Comparison of ENCODE assay signal across 8 cellular contexts in the genomic region with DNA sequence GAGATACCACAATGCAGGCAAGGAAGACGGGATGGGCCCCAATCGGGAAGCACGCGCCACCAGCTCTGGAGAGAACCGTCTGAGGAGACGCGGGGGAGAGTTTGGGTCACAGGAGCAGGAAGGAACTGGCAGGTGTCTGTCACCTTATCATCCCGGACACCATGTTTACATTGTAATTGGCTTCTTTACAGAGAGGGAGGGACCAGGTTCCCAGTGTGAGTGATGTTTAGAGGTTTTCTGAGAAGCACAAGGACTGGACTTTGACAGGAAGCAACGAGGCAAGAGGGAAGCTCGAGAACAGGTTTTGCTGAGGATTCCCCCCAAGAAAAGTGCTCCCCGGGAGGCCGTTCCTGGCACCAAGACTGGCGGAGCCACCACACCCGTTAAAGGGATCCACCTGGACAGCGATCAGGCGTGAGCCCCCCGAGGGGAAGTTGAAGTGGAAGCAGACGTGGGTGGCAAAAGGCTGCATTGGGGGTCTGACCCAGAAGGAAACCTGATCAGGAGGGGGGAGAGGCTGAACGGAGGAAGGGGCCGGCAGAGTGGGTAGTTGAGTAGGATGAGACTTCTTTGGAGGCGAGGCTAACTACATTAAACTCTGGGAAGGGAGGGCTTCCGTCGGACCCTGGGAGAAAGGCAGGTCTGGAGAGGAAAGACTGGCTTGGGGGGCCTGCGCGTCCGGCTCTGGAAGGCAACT. TPM values are rescaled to one million over a fixed set of nuclear protein-coding genes. Genes with fewer than 3 reads are reported as not detected.
DNase-seq lines count a peak whose midpoint lies in the region; ATAC-seq and TF ChIP-seq lines count a peak whose summit lies in the region.

No MANE protein-coding gene starts in this region.

- peaks cover 47% of the 10 kb centered on the region for H3K4me1 ChIP-seq in vagina

- peak overlapping the region; percentile 84 to 88 for H3K4me3 ChIP-seq in vagina

- no peaks in the 10 kb centered on the region for H3K36me3 ChIP-seq in vagina

- ATAC-seq in HG03097 (IDR thresholded peaks at IDR 0.05; ENCODE audit: low FRiP score, unreplicated experiment) = peak; percentile 24

- H3K27ac Mint-ChIP-seq in nephron = peak overlapping the region; percentile 67 to 88 (median 81)

- intact Hi-C loops in vagina (cut with DNase I) = no loop called here

- no peaks in the 10 kb centered on the region for H3K36me3 Mint-ChIP-seq in nephron (ENCODE audit: low read depth)

- no peaks in the 10 kb centered on the region for H3K9me3 ChIP-seq in vagina

- peak; percentile 41 for DNase-seq in activated naive CD4-positive, alpha-beta T cell treated with Interleukin-2 at 50 U/mL for 16 hours
- no peak for DNase-seq in activated naive CD4-positive, alpha-beta T cell (lab: John Stamatoyannopoulos, UW)
- DNase-seq in NOMO-1 treated with DMSO at 0.1 percent for 48 hours (lab: John Stamatoyannopoulos, UW; ENCODE audit: unreplicated experiment) (peak; percentile 35), activated T-helper 1 cell treated with Interleukin-2 at 50 U/mL for 16 hours (ENCODE audit: low read depth) (peak; percentile 20), fibroblast of the conjunctiva (ENCODE audit: low read depth) (peak; percentile 8), vagina (ENCODE audit: extremely low spot score in 2 of 2) (peak in 1 of 2 donors; percentile 86)

- peak overlapping the region; percentile 90 for H3K27ac ChIP-seq in vagina

- no peaks in the 10 kb centered on the region for H3K27me3 Mint-ChIP-seq in nephron (ENCODE audit: low read depth)

- H3K9me3 Mint-ChIP-seq in nephron = no peaks in the 10 kb centered on the region

- peak overlapping the region; percentile 90 to 91 (median 91) for H3K4me3 Mint-ChIP-seq in nephron

- no peak for TF ChIP-seq CTCF in nephron (IDR thresholded peaks at IDR 0.05; ENCODE audit: unreplicated experiment in 3 of 3)
- TF ChIP-seq CTCF in vagina (IDR thresholded peaks at IDR 0.05) = no peak

- no peaks in the 10 kb centered on the region for H3K27me3 ChIP-seq in vagina

- peaks cover 35% of the 10 kb centered on the region for H3K4me1 Mint-ChIP-seq in nephron

- no peak for TF ChIP-seq POLR2A in vagina (IDR thresholded peaks at IDR 0.05)

RNA-seq across cellular contexts. Expression of a gene that starts 0.9 kb away (rescaled TPM):
- 70.5 TPM for total RNA-seq in vagina

Comparison
In these comparisons a context has a peak if more than half of its experiments do, and no peak if none do; other contexts are left out.
1. DNase-seq: peak in activated naive CD4-positive, alpha-beta T cell treated with Interleukin-2 at 50 U/mL for 16 hours (single experiment), NOMO-1 treated with DMSO at 0.1 percent for 48 hours (single experiment), activated T-helper 1 cell treated with Interleukin-2 at 50 U/mL for 16 hours (single experiment) and fibroblast of the conjunctiva (single experiment); none in activated naive CD4-positive, alpha-beta T cell (0 of 4).